10 cellular contexts compared by ENCODE assay signal in the genomic region with DNA sequence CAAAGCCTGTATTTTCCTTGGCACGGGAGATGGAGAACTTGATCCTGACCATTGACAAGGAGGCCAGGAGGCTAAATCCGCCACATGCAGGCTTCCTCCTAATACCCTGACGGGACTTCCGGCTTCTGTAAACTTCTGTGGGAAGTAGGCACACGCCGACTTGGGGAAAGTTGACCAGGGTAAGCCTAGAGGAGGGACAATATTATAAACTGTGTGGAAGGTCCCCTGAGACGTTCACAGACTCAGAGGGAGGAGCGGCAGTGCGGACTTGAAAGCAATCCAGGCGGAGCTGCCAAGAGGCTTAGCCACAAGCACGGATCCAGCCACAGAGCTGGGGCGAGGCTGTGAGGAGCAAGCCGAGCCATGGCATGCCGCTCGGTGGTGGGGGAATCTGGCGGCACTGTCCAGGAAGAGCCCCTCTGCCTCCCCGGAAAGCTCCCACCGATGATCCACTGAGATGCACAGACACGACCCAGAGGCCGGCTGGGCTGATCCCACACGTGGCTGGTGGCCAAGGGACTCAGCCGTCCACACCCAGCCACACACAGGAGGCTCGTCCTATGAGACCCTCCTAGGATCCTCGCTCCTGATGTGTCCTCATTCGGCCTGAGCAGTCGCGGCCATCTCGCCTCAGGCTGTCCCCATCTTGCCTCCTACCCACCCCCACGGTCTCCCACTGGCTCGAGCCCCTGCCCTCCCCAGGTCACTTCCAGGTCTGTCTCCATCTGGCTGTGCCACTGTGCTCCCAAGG. TPM values are rescaled to one million over a fixed set of nuclear protein-coding genes. Genes with fewer than 3 reads are reported as not detected.
DNase-seq lines count a peak whose midpoint lies in the region; ATAC-seq lines count a peak whose summit lies in the region.
"Had no signal": no experiment of that assay in that cellular context is flagged by ENCODE, and none has a peak within 500 bp of the region (broad histone marks: within the 10 kb centered on the region; RNA-seq: fewer than 3 reads in every experiment).

No MANE protein-coding gene starts in this region.

- intact Hi-C loops in left colon (cut with DNase I, micrococcal nuclease): no loop called here

- ATAC-seq in left colon (no peak), GM18909 (IDR thresholded peaks at IDR 0.05; ENCODE audit: poor library complexity, unreplicated experiment) (no peak)

- DNase-seq in HT-29 (ENCODE audit: low spot score) (peak; percentile 87), cerebellar cortex (ENCODE audit: low spot score) (peak; percentile 47), left colon (peak; percentile 19 to 36), stromal cell of bone marrow (ENCODE audit: low read depth) (peak; percentile 96), NCI-H345 treated with DMSO at 0.1 percent for 48 hours (lab: John Stamatoyannopoulos, UW; ENCODE audit: unreplicated experiment) (no peak), NCI-H526 (lab: John Stamatoyannopoulos, UW) (no peak), COR-L47 (lab: John Stamatoyannopoulos, UW) (no peak)
- DNase-seq: activated naive CD4-positive, alpha-beta T cell treated with anti-CD3 and anti-CD28 coated beads, Interleukin-2, amount 10 ng/mL, durations not matched to agents 7 days and 5 days; MV-4-11 had no signal

RNA-seq across cellular contexts. Expression of gene INSIG1, which starts 40.0 kb away (rescaled TPM):
- total RNA-seq in HT-29 (2014; rRNA removed; shearing (Covaris generic)): 298 and 318 TPM in 2 replicates
- total RNA-seq in left colon: 100 to 1,000 TPM in 1 of 2 donors, 10 to 100 TPM in 1; 73.3 to 148 TPM

Comparison
In these comparisons a context has a peak if more than half of its experiments do, and no peak if none do; other contexts are left out.
1. DNase-seq: peak in HT-29 (single experiment), cerebellar cortex (single experiment), left colon (2 of 2) and stromal cell of bone marrow (single experiment); none in NCI-H345 treated with DMSO at 0.1 percent for 48 hours (single experiment), NCI-H526 (0 of 2) and COR-L47 (single experiment).